Comparison of ENCODE assay signal across 9 cellular contexts in genomic region chr19:1018393-1018792, GRCh38. TPM values are rescaled to one million over a fixed set of nuclear protein-coding genes. Genes with fewer than 3 reads are reported as not detected.
DNase-seq lines count a peak whose midpoint lies in the region; ATAC-seq, FAIRE-seq and TF ChIP-seq lines count a peak whose summit lies in the region.
"Had no signal": no experiment of that assay in that cellular context is flagged by ENCODE, and none has a peak within 500 bp of the region (broad histone marks: within the 10 kb centered on the region; RNA-seq: fewer than 3 reads in every experiment).

No MANE protein-coding gene starts in this region.

- H3K4me2 ChIP-seq in Karpas-422 (ENCODE audit: low read depth, low read length, poor library complexity, severe bottlenecking) (peak overlapping the region; percentile 75), GM12878 (ENCODE audit: control insufficient read depth, insufficient read depth) (peak overlapping the region; percentile 48), trophoblast cell (ENCODE audit: low read length) (no peak overlapping the region)

- H4K8ac ChIP-seq in trophoblast cell (ENCODE audit: low read depth, low read length) = no peak overlapping the region

- H3K9me3 ChIP-seq in Caco-2 (no peaks in the 10 kb centered on the region), Karpas-422 (ENCODE audit: low read length) (no peaks in the 10 kb centered on the region), GM12878 (replicated peaks; ENCODE audit: control insufficient read depth, insufficient read depth, low read length) (no peaks in the 10 kb centered on the region), trophoblast cell (ENCODE audit: insufficient read depth, low read depth, low read length) (no peaks in the 10 kb centered on the region)
- H3K9me3 ChIP-seq: pancreas had no signal

- H3K9me2 ChIP-seq in Karpas-422 (replicated peaks; ENCODE audit: insufficient read depth, low read length) = no peaks in the 10 kb centered on the region

- 0 out of 2 replicates have a peak overlapping the region, but pooled peaks have one; percentile 13 for H3K27ac ChIP-seq in Karpas-422 (ENCODE audit: low read length)
- peak overlapping the region; percentile 65; the same call in 1 of the 2 replicates for H3K27ac ChIP-seq in GM12878 (ENCODE audit: control insufficient read depth, insufficient read depth)
- H3K27ac ChIP-seq in trophoblast cell (ENCODE audit: low read depth, low read length) = no peak overlapping the region
- H3K27ac ChIP-seq: pancreas had no signal

- no peak overlapping the region for H3K14ac ChIP-seq in trophoblast cell (ENCODE audit: low read length)

- SMC1A ChIA-PET in GM12878 (lab: Charles Lee; ENCODE audit: uncharacterized antibody, unreplicated experiment) = interaction anchor here (2.0 kb wide), 1 partner anchor 34 kb away, joined by 8 read pairs; the partner anchor contains the start of gene WDR18

- H3K36me3 Mint-ChIP-seq in Caco-2 (ENCODE audit: insufficient read depth, unreplicated experiment) = peaks cover 38% of the 10 kb centered on the region

- H2BK12ac ChIP-seq in trophoblast cell (ENCODE audit: low read length) = no peak overlapping the region

- in situ Hi-C loops in GM12878 (cut with MboI) = no loop called here

- intact Hi-C loops in Caco-2 (cut with micrococcal nuclease; ENCODE audit: unreplicated experiment) = no loop called here
- intact Hi-C loops in GM12878 (cut with micrococcal nuclease; ENCODE audit: unreplicated experiment) = no loop called here

- no peak overlapping the region for H2AK5ac ChIP-seq in trophoblast cell (ENCODE audit: low read length)

- H3K4ac ChIP-seq in trophoblast cell (ENCODE audit: low read depth, low read length) = peak overlapping the region; percentile 44

- H3K4me1 ChIP-seq in Caco-2 = peaks cover 23% of the 10 kb centered on the region
- peaks cover 54% of the 10 kb centered on the region for H3K4me1 ChIP-seq in Karpas-422 (ENCODE audit: low read length)
- H3K4me1 ChIP-seq in GM12878 (ENCODE audit: control insufficient read depth, insufficient read depth, low read length) = peaks cover 32% of the 10 kb centered on the region
- peaks cover 28 to 41% of the 10 kb centered on the region in 2 experiments for H3K4me1 ChIP-seq in trophoblast cell (ENCODE audit: control insufficient read depth in 1 of 2, insufficient read depth in 2 of 2, low read length in 2 of 2)

- no peaks in the 10 kb centered on the region for H3K27me3 ChIP-seq in Caco-2 (replicated peaks; ENCODE audit: control insufficient read depth, insufficient read depth, low read length)
- H3K27me3 ChIP-seq in Karpas-422 (ENCODE audit: low read length) = no peaks in the 10 kb centered on the region
- no peaks in the 10 kb centered on the region for H3K27me3 ChIP-seq in GM12878 (replicated peaks in 1 of 2; ENCODE audit: control insufficient read depth in 2 of 2, insufficient read depth in 2 of 2, low read length in 1 of 2)
- H3K27me3 ChIP-seq in trophoblast cell (ENCODE audit: insufficient read depth, low read length) = no peaks in the 10 kb centered on the region
- H3K27me3 ChIP-seq: pancreas had no signal

- no peak overlapping the region for H3K27ac Mint-ChIP-seq in Caco-2 (ENCODE audit: unreplicated experiment)

- H3K9ac ChIP-seq in Karpas-422 (ENCODE audit: low read length) (peak overlapping the region; percentile 100), GM12878 (ENCODE audit: control insufficient read depth, insufficient read depth, low read length) (peak overlapping the region; percentile 68), trophoblast cell (ENCODE audit: low read length) (no peak overlapping the region)

- no peak for TF ChIP-seq CTCF in Caco-2 (IDR thresholded peaks at IDR 0.05; ENCODE audit: insufficient read depth in 1 of 2, low read depth in 1 of 2, low read length in 1 of 2, severe bottlenecking in 1 of 2, unreplicated experiment in 1 of 2)
- TF ChIP-seq CTCF in GM12878 (IDR thresholded peaks at IDR 0.05 in 2 of 3, conservative IDR thresholded peaks at IDR 0.05 in 1 of 3; ENCODE audit: control insufficient read depth in 2 of 3, extremely low read depth in 1 of 3, insufficient read depth in 1 of 3, low read depth in 3 of 3, low read length in 3 of 3) = no peak
- no peak for TF ChIP-seq CTCF in GM20000 (IDR thresholded peaks at IDR 0.05; ENCODE audit: extremely low read depth, missing control alignments)

- no peak overlapping the region for H2AFZ ChIP-seq in Karpas-422 (ENCODE audit: low read length)
- no peak overlapping the region for H2AFZ ChIP-seq in GM12878 (ENCODE audit: control insufficient read depth, low read depth, low read length)
- no peak overlapping the region for H2AFZ ChIP-seq in trophoblast cell (ENCODE audit: insufficient read depth, low read length, poor library complexity)

- peaks cover 9% of the 10 kb centered on the region for H3K79me1 ChIP-seq in trophoblast cell (ENCODE audit: low read length)

- FAIRE-seq in GM12878 (lab: Jason Lieb, UNC) = no peak
- FAIRE-seq: pancreas had no signal

- no peaks in the 10 kb centered on the region; the same call in 1 of the 2 replicates for H3K36me3 ChIP-seq in Caco-2 (ENCODE audit: control insufficient read depth, insufficient read depth, low read length)
- no peaks in the 10 kb centered on the region for H3K36me3 ChIP-seq in Karpas-422 (ENCODE audit: insufficient read depth, low read length)
- peaks cover 3 to 12% of the 10 kb centered on the region in 2 experiments; a peak in 2 of 4 replicates for H3K36me3 ChIP-seq in GM12878 (ENCODE audit: control insufficient read depth in 2 of 2, insufficient read depth in 2 of 2, low read length in 1 of 2)
- peaks cover 17 to 34% of the 10 kb centered on the region in 2 experiments for H3K36me3 ChIP-seq in trophoblast cell (ENCODE audit: control insufficient read depth in 1 of 2, insufficient read depth in 2 of 2, low read length in 2 of 2)

- RAD21 ChIA-PET in GM12878 (lab: Charles Lee; ENCODE audit: unreplicated experiment) = interaction anchor here (1.4 kb wide), 2 partner anchors 10 to 49 kb away, joined by 3 to 5 read pairs; partner anchors contain the start of gene ARHGAP45

- no peak for TF ChIP-seq RAD21 in GM12878 (IDR thresholded peaks at IDR 0.05; ENCODE audit: insufficient read depth, low read depth, low read length)

- no peak overlapping the region for H2BK5ac ChIP-seq in trophoblast cell (ENCODE audit: low read depth, low read length, poor library complexity)

- POLR2A ChIA-PET in Caco-2 (lab: Charles Lee) = no interaction called here
- POLR2A ChIA-PET in GM12878 (lab: Charles Lee) = interaction anchor here (0.7 to 1.3 kb wide), 3 partner anchors 34 to 111 kb away, joined by 3 to 4 read pairs (median 3); partner anchors contain the start of gene WDR18

- H4K20me1 ChIP-seq in Karpas-422 (ENCODE audit: insufficient read depth, low read depth, low read length) (peaks cover 66% of the 10 kb centered on the region), GM12878 (ENCODE audit: control insufficient read depth, insufficient read depth) (peaks cover 6% of the 10 kb centered on the region; the same call in 1 of the 2 replicates)

- H2BK120ac ChIP-seq in trophoblast cell (ENCODE audit: insufficient read depth, low read length, poor library complexity) = no peak overlapping the region

- no peak overlapping the region for H3K18ac ChIP-seq in trophoblast cell (ENCODE audit: low read length)

- no peaks in the 10 kb centered on the region for H3K27me3 Mint-ChIP-seq in Caco-2 (ENCODE audit: insufficient read depth, unreplicated experiment)

- CTCF ChIA-PET in Caco-2 (lab: Charles Lee) = interaction anchor here (0.7 kb wide), 1 partner anchor 22 kb away, joined by 3 read pairs; the partner anchor contains the start of gene ABCA7
- CTCF ChIA-PET in GM12878 (lab: Yijun Ruan, JAX) = interaction anchor here (1.9 kb wide), 1 partner anchor 34 kb away, joined by 6 read pairs; the partner anchor contains the start of gene WDR18

- ATAC-seq in GM12878 = no peak
- ATAC-seq in HG03135 (IDR thresholded peaks at IDR 0.05; ENCODE audit: unreplicated experiment) = no peak
- ATAC-seq: pancreas had no signal

- H4K91ac ChIP-seq in trophoblast cell (ENCODE audit: low read depth, low read length) = no peak overlapping the region

- peaks cover 64% of the 10 kb centered on the region for H3K79me2 ChIP-seq in Karpas-422 (ENCODE audit: low read length)
- peaks cover 67% of the 10 kb centered on the region for H3K79me2 ChIP-seq in GM12878 (ENCODE audit: control insufficient read depth, insufficient read depth, low read length)
- peaks cover 48% of the 10 kb centered on the region for H3K79me2 ChIP-seq in trophoblast cell (ENCODE audit: control insufficient read depth, insufficient read depth, low read length, poor library complexity)

- no peak for DNase-seq in Caco-2
- no peak for DNase-seq in Karpas-422
- no peak for DNase-seq in GM12878 (ENCODE audit: low read depth, low spot score)
- no peak for DNase-seq in trophoblast cell
- no peak for DNase-seq in GM20000 (ENCODE audit: low spot score)
- DNase-seq in stimulated activated naive CD4-positive, alpha-beta T cell (lab: John Stamatoyannopoulos, UW) = no peak
- DNase-seq: NCI-H187 had no signal

- no peak overlapping the region for H3K23ac ChIP-seq in trophoblast cell (ENCODE audit: low read length)

- TSS peak; percentile 36 for BruUV-seq in Caco-2 (replicated peaks; lab: Mats Ljungman, UMichigan)
- TSS peak; percentile 60 for BruUV-seq in GM12878 (replicated peaks; lab: Mats Ljungman, UMichigan)

- 20% methylated on average over 5 of the region's 5 CpGs for WGBS in GM12878 (ENCODE audit: insufficient coverage, insufficient replicate concordance, low lambda C conversion rate, missing lambda C conversion rate)
- WGBS in trophoblast cell (ENCODE audit: extremely low coverage, insufficient coverage, insufficient read length) = no CpG with 5 or more reads among the region's 5 CpGs

- peak overlapping the region; percentile 95 for H3K4me3 Mint-ChIP-seq in Caco-2 (ENCODE audit: unreplicated experiment)

- TF ChIP-seq POLR2A in GM12878 (IDR thresholded peaks at IDR 0.05; ENCODE audit: low read depth, low read length) = no peak

- no peak for TF ChIP-seq EP300 in GM12878 (IDR thresholded peaks at IDR 0.05; ENCODE audit: borderline replicate concordance in 1 of 2, control insufficient read depth in 1 of 2, low read depth in 2 of 2, low read length in 2 of 2)

- H3K9me3 Mint-ChIP-seq in Caco-2 (ENCODE audit: unreplicated experiment) = no peaks in the 10 kb centered on the region

- peaks cover 8% of the 10 kb centered on the region for H3K4me1 Mint-ChIP-seq in Caco-2 (ENCODE audit: low read depth, unreplicated experiment)

- no peak overlapping the region for H4K12ac ChIP-seq in trophoblast cell (ENCODE audit: low read depth, low read length)

- H3K4me3 ChIP-seq in Caco-2 (ENCODE audit: low read depth, low read length) (no peak overlapping the region), Karpas-422 (ENCODE audit: low read length) (peak overlapping the region; percentile 99), GM12878 (peak overlapping the region; percentile 83), trophoblast cell (ENCODE audit: low read depth, low read length) (no peak overlapping the region)

RNA-seq across cellular contexts. Expression of gene TMEM259, which starts 2.5 kb away (rescaled TPM):
- total RNA-seq in Caco-2 (2022) (148 and 154 TPM in 2 replicates), GM12878 (2014; rRNA removed) (120 and 143 TPM in 2 replicates), GM12878 (2014; rRNA removed; fragmentation: Illumina TruSeq; extraction: Trizol) (28.6 and 32.3 TPM in 2 replicates), GM12878 (2021) (144 and 155 TPM in 2 replicates)
- total RNA-seq in Karpas-422 (2014; rRNA removed; shearing (Covaris generic); ENCODE audit: low replicate concordance) = 133 and 167 TPM in 2 replicates
- total RNA-seq in GM12878 (2013; cell fraction: nucleolus; rRNA removed) = 180 and 203 TPM in 2 replicates
- polyA plus RNA-seq in GM12878 (2011; ENCODE audit: low read depth) = 27.3 TPM
- polyA plus RNA-seq in GM12878 (2011; rRNA removed) (35.7 and 77.7 TPM in 2 replicates), GM12878 (2014; fragmentation: Illumina TruSeq; extraction: Trizol) (10.5 and 33.2 TPM in 2 replicates), GM12878 (2014; fragmentation: Nextera tagmentation; extraction: Ambion mirVana) (under 1 TPM; 0.43 to 0.86 TPM), GM12878 (2014; rRNA removed) (184 and 247 TPM in 2 replicates), GM12878 (2016; fragmentation: Nextera tagmentation; extraction: Ambion mirVana) (10 to 100 TPM; 54.4 to 69.6 TPM)
- 90.0 and 162 TPM in 2 replicates for polyA plus RNA-seq in GM12878 (2011; cell fraction: cytosol; rRNA removed)
- polyA plus RNA-seq in GM12878 (2011; cell fraction: nucleus; rRNA removed) = 970 and 990 TPM in 2 replicates
- polyA plus RNA-seq in GM12878 (2012) = 108 and 115 TPM in 2 replicates
- polyA minus RNA-seq in GM12878 (2011; rRNA and poly(A)+ RNA removed) = 44.8 and 49.7 TPM in 2 replicates
- 18.7 and 26.3 TPM in 2 replicates for polyA minus RNA-seq in GM12878 (2011; cell fraction: cytosol; rRNA and poly(A)+ RNA removed)
- 57.7 and 78.5 TPM in 2 replicates for polyA minus RNA-seq in GM12878 (2011; cell fraction: nucleus; rRNA and poly(A)+ RNA removed)
- polyA plus RNA-seq in trophoblast cell (2013) = 99.6 and 108 TPM in 2 replicates

RNA-seq across cellular contexts. Expression of gene RNU6-2, which starts 2.9 kb away (rescaled TPM):
- total RNA-seq in Caco-2 (2022) = not detected in 2 replicates
- total RNA-seq in Karpas-422 (2014; rRNA removed; shearing (Covaris generic); ENCODE audit: low replicate concordance) = not detected in 2 replicates
- total RNA-seq in GM12878 (2013; cell fraction: nucleolus; rRNA removed) = not detected in 2 replicates
- total RNA-seq in GM12878 (2014; rRNA removed) = not detected in 2 replicates
- total RNA-seq in GM12878 (2014; rRNA removed; fragmentation: Illumina TruSeq; extraction: Trizol) = not detected in 2 replicates
- total RNA-seq in GM12878 (2021) = not detected in 2 replicates
- not detected for polyA plus RNA-seq in GM12878 (2011; ENCODE audit: low read depth)
- not detected in 2 replicates for polyA plus RNA-seq in GM12878 (2011; rRNA removed)
- not detected in 2 replicates for polyA plus RNA-seq in GM12878 (2011; cell fraction: cytosol; rRNA removed)
- polyA plus RNA-seq in GM12878 (2011; cell fraction: nucleus; rRNA removed) = not detected in 2 replicates
- not detected in 2 replicates for polyA plus RNA-seq in GM12878 (2012)
- polyA plus RNA-seq in GM12878 (2014; fragmentation: Illumina TruSeq; extraction: Trizol) = not detected in 2 replicates
- polyA plus RNA-seq in GM12878 (2014; fragmentation: Nextera tagmentation; extraction: Ambion mirVana) = not detected
- polyA plus RNA-seq in GM12878 (2014; rRNA removed) = not detected in 2 replicates
- not detected for polyA plus RNA-seq in GM12878 (2016; fragmentation: Nextera tagmentation; extraction: Ambion mirVana)
- 1,322 TPM in 1 of 2 replicates, not detected in the other for polyA minus RNA-seq in GM12878 (2011; rRNA and poly(A)+ RNA removed)
- polyA minus RNA-seq in GM12878 (2011; cell fraction: cytosol; rRNA and poly(A)+ RNA removed) = not detected in 2 replicates
- under 0.01 TPM in 1 of 2 replicates, not detected in the other for polyA minus RNA-seq in GM12878 (2011; cell fraction: nucleus; rRNA and poly(A)+ RNA removed)
- polyA plus RNA-seq in trophoblast cell (2013) = not detected in 2 replicates
- total RNA-seq: pancreas had no signal
- polyA plus RNA-seq: pancreas had no signal

RNA-seq across cellular contexts. Expression of gene CNN2, which starts 8.0 kb away (rescaled TPM):
- total RNA-seq in Caco-2 (2022) (194 and 221 TPM in 2 replicates), GM12878 (2014; rRNA removed) (154 and 195 TPM in 2 replicates), GM12878 (2014; rRNA removed; fragmentation: Illumina TruSeq; extraction: Trizol) (95.8 and 115 TPM in 2 replicates), GM12878 (2021) (289 and 311 TPM in 2 replicates)
- total RNA-seq in Karpas-422 (2014; rRNA removed; shearing (Covaris generic); ENCODE audit: low replicate concordance) = 88.6 and 97.9 TPM in 2 replicates
- 28.5 and 30.8 TPM in 2 replicates for total RNA-seq in GM12878 (2013; cell fraction: nucleolus; rRNA removed)
- polyA plus RNA-seq in GM12878 (2011; ENCODE audit: low read depth) = 64.3 TPM
- polyA plus RNA-seq in GM12878 (2011; rRNA removed) (28.6 and 54.2 TPM in 2 replicates), GM12878 (2014; fragmentation: Illumina TruSeq; extraction: Trizol) (60.1 and 168 TPM in 2 replicates), GM12878 (2014; fragmentation: Nextera tagmentation; extraction: Ambion mirVana) (10 to 100 TPM; 34.7 to 42.5 TPM), GM12878 (2014; rRNA removed) (177 and 213 TPM in 2 replicates), GM12878 (2016; fragmentation: Nextera tagmentation; extraction: Ambion mirVana) (100 to 1,000 TPM; 269 to 273 TPM)
- polyA plus RNA-seq in GM12878 (2011; cell fraction: cytosol; rRNA removed) = 104 and 118 TPM in 2 replicates
- 80.2 and 133 TPM in 2 replicates for polyA plus RNA-seq in GM12878 (2011; cell fraction: nucleus; rRNA removed)
- polyA plus RNA-seq in GM12878 (2012) = 117 and 149 TPM in 2 replicates
- 71.8 and 98.5 TPM in 2 replicates for polyA minus RNA-seq in GM12878 (2011; rRNA and poly(A)+ RNA removed)
- 91.4 and 128 TPM in 2 replicates for polyA minus RNA-seq in GM12878 (2011; cell fraction: cytosol; rRNA and poly(A)+ RNA removed)
- polyA minus RNA-seq in GM12878 (2011; cell fraction: nucleus; rRNA and poly(A)+ RNA removed) = 14.9 and 31.0 TPM in 2 replicates
- 349 and 351 TPM in 2 replicates for polyA plus RNA-seq in trophoblast cell (2013)

RNA-seq across cellular contexts. Expression of gene GRIN3B, which starts 18.2 kb away (rescaled TPM):
- total RNA-seq in Caco-2 (2022) = 0.41 and 0.49 TPM in 2 replicates
- total RNA-seq in Karpas-422 (2014; rRNA removed; shearing (Covaris generic); ENCODE audit: low replicate concordance) = 1.4 TPM in 1 of 2 replicates, not detected in the other
- 0.15 and 0.17 TPM in 2 replicates for total RNA-seq in GM12878 (2013; cell fraction: nucleolus; rRNA removed)
- total RNA-seq in GM12878 (2014; rRNA removed) = not detected in 2 replicates
- total RNA-seq in GM12878 (2014; rRNA removed; fragmentation: Illumina TruSeq; extraction: Trizol) = not detected in 2 replicates
- total RNA-seq in GM12878 (2021) = 0.15 TPM in 1 of 2 replicates, not detected in the other
- polyA plus RNA-seq in GM12878 (2011; ENCODE audit: low read depth) = not detected
- not detected in 2 replicates for polyA plus RNA-seq in GM12878 (2011; rRNA removed)
- polyA plus RNA-seq in GM12878 (2011; cell fraction: cytosol; rRNA removed) = 0.20 TPM in 1 of 2 replicates, not detected in the other
- 0.04 and 0.10 TPM in 2 replicates for polyA plus RNA-seq in GM12878 (2011; cell fraction: nucleus; rRNA removed)
- 0.11 and 0.26 TPM in 2 replicates for polyA plus RNA-seq in GM12878 (2012)
- not detected in 2 replicates for polyA plus RNA-seq in GM12878 (2014; fragmentation: Illumina TruSeq; extraction: Trizol)
- polyA plus RNA-seq in GM12878 (2014; fragmentation: Nextera tagmentation; extraction: Ambion mirVana) = not detected
- not detected in 2 replicates for polyA plus RNA-seq in GM12878 (2014; rRNA removed)
- polyA plus RNA-seq in GM12878 (2016; fragmentation: Nextera tagmentation; extraction: Ambion mirVana) = not detected
- not detected in 2 replicates for polyA minus RNA-seq in GM12878 (2011; rRNA and poly(A)+ RNA removed)
- polyA minus RNA-seq in GM12878 (2011; cell fraction: cytosol; rRNA and poly(A)+ RNA removed) = not detected in 2 replicates
- not detected in 2 replicates for polyA minus RNA-seq in GM12878 (2011; cell fraction: nucleus; rRNA and poly(A)+ RNA removed)
- 1.8 and 1.9 TPM in 2 replicates for polyA plus RNA-seq in trophoblast cell (2013)
- total RNA-seq: pancreas had no signal

RNA-seq across cellular contexts. Expression of gene ABCA7, which starts 21.5 kb away (rescaled TPM):
- total RNA-seq in Caco-2 (2022) (43.5 and 45.9 TPM in 2 replicates), GM12878 (2014; rRNA removed) (14.9 and 18.1 TPM in 2 replicates), GM12878 (2014; rRNA removed; fragmentation: Illumina TruSeq; extraction: Trizol) (5.6 and 7.6 TPM in 2 replicates), GM12878 (2021) (38.7 and 49.5 TPM in 2 replicates)
- total RNA-seq in Karpas-422 (2014; rRNA removed; shearing (Covaris generic); ENCODE audit: low replicate concordance) = 23.8 and 31.7 TPM in 2 replicates
- total RNA-seq in GM12878 (2013; cell fraction: nucleolus; rRNA removed) = 50.3 and 55.4 TPM in 2 replicates
- 16.4 TPM for polyA plus RNA-seq in GM12878 (2011; ENCODE audit: low read depth)
- polyA plus RNA-seq in GM12878 (2011; rRNA removed) (3.3 and 5.5 TPM in 2 replicates), GM12878 (2014; fragmentation: Illumina TruSeq; extraction: Trizol) (4.6 and 11.4 TPM in 2 replicates), GM12878 (2014; fragmentation: Nextera tagmentation; extraction: Ambion mirVana) (1 to 10 TPM; 1.0 to 2.9 TPM), GM12878 (2014; rRNA removed) (26.9 and 36.5 TPM in 2 replicates), GM12878 (2016; fragmentation: Nextera tagmentation; extraction: Ambion mirVana) (10 to 100 TPM; 22.0 to 22.1 TPM)
- polyA plus RNA-seq in GM12878 (2011; cell fraction: cytosol; rRNA removed) = 7.0 and 10.0 TPM in 2 replicates
- polyA plus RNA-seq in GM12878 (2011; cell fraction: nucleus; rRNA removed) = 81.6 and 107 TPM in 2 replicates
- 15.2 and 21.6 TPM in 2 replicates for polyA plus RNA-seq in GM12878 (2012)
- 4.3 and 9.4 TPM in 2 replicates for polyA minus RNA-seq in GM12878 (2011; rRNA and poly(A)+ RNA removed)
- 5.8 and 7.9 TPM in 2 replicates for polyA minus RNA-seq in GM12878 (2011; cell fraction: cytosol; rRNA and poly(A)+ RNA removed)
- 24.3 and 39.7 TPM in 2 replicates for polyA minus RNA-seq in GM12878 (2011; cell fraction: nucleus; rRNA and poly(A)+ RNA removed)
- 26.8 and 27.6 TPM in 2 replicates for polyA plus RNA-seq in trophoblast cell (2013)

Comparison
In these comparisons a context has a peak if more than half of its experiments do, and no peak if none do; other contexts are left out.
1. H3K4me3 ChIP-seq: peak in Karpas-422 (single experiment) and GM12878 (single experiment); none in Caco-2 (single experiment) and trophoblast cell (single experiment).